ENCODE assay signal across 1 cellular context in the genomic region with DNA sequence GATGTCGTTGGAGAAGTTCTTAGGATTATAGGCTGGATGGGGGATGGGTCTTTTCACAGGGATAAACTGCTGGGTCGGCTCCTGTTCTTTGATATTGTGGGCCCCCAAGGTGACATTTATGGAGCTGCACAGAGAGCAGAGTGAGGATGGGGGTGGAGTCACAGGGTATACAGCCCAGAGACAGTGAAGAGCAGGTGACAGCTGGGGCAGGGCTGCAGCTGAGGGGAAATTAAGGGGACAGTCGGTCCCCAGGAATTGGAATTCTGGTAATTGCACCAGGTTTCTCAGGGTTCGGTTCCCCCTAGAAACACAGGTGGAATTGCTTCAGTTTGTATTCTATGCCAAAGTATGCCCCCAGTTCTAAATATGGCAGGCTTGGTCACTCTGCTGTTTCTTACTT.
TF ChIP-seq lines count a peak whose summit lies in the region.

No MANE protein-coding gene starts in this region.

TF ChIP-seq in HepG2, 621 proteins besides CTCF, POLR2A, EP300 and RAD21:
- TF ChIP-seq MLLT10 (CRISPR knock-in tag; IDR thresholded peaks at IDR 0.05) (0 out of 2 replicates have a peak, but pooled peaks have one; percentile 14), PHB2 (IDR thresholded peaks at IDR 0.05; ENCODE audit: partially characterized antibody) (no peak), ZNF749 (CRISPR knock-in tag; IDR thresholded peaks at IDR 0.05; ENCODE audit: borderline replicate concordance) (no peak)
